ENCODE assay signal across 14 cellular contexts in genomic region chr3:114242947-114243346, GRCh38. TPM values are rescaled to one million over a fixed set of nuclear protein-coding genes. Genes with fewer than 3 reads are reported as not detected.
DNase-seq lines count a peak whose midpoint lies in the region; ATAC-seq, FAIRE-seq and TF ChIP-seq lines count a peak whose summit lies in the region.
"Had no signal": no experiment of that assay in that cellular context is flagged by ENCODE, and none has a peak within 500 bp of the region (broad histone marks: within the 10 kb centered on the region; RNA-seq: fewer than 3 reads in every experiment).

No MANE protein-coding gene starts in this region.

- peak; percentile 89 for FAIRE-seq in GM19239 (lab: Jason Lieb, UNC)

- peaks cover 0 to 11% of the 10 kb centered on the region in 2 donors for H3K9me3 ChIP-seq in right atrium auricular region

- no peaks in the 10 kb centered on the region for H3K36me3 ChIP-seq in right atrium auricular region

- no peaks in the 10 kb centered on the region for H3K4me1 ChIP-seq in right atrium auricular region

- no peak overlapping the region for H3K4me3 ChIP-seq in right atrium auricular region
- H3K4me3 ChIP-seq: SK-N-MC had no signal

- DNase-seq in GM13976 (ENCODE audit: low spot score) (peak; percentile 55), GM19239 (ENCODE audit: insufficient read length, low spot score) (peak; percentile 36), right atrium auricular region (ENCODE audit: low spot score) (no peak), NCI-H2029 (lab: John Stamatoyannopoulos, UW) (no peak), COLO829 (ENCODE audit: low spot score) (no peak)
- no peak for DNase-seq in NK-92 treated with Interleukin-12 subunit alpha and Interleukin-12 subunit beta, amount 100 ng/mL, for 24 hours (lab: John Stamatoyannopoulos, UW)
- DNase-seq: activated CD8-positive, alpha-beta memory T cell treated with anti-CD3 and anti-CD28 coated beads, Interleukin-2, amount 50 U/mL, for 4 hours; mammary epithelial cell; NCI-H446 treated with DMSO at 0.1 percent for 48 hours had no signal

- in situ Hi-C loops in GM13976 (cut with MboI; ENCODE audit: low sequenced_read_pairs, unreplicated experiment) = no loop called here

- TF ChIP-seq CTCF in GM13976 (IDR thresholded peaks at IDR 0.05; ENCODE audit: borderline replicate concordance, control extremely low read depth, extremely low read depth, insufficient read depth, missing control alignments) (no peak), right atrium auricular region (IDR thresholded peaks at IDR 0.05) (no peak)

- H3K27ac ChIP-seq in right atrium auricular region = no peak overlapping the region
- H3K27ac ChIP-seq: C4-2B, KMS-11, SK-N-MC had no signal

- no peaks in the 10 kb centered on the region for H3K27me3 ChIP-seq in right atrium auricular region

- ATAC-seq in HG02763 (IDR thresholded peaks at IDR 0.05; ENCODE audit: unreplicated experiment) (peak; percentile 89), HG03521 (IDR thresholded peaks at IDR 0.05; ENCODE audit: unreplicated experiment) (peak; percentile 90)

RNA-seq across cellular contexts. Expression of gene ZNF80, which starts 5.6 kb away (rescaled TPM):
- not detected for total RNA-seq in right atrium auricular region
- total RNA-seq: mammary epithelial cell had no signal

RNA-seq across cellular contexts. Expression of gene TIGIT, which starts 50.9 kb away (rescaled TPM):
- under 1 TPM in 1 of 2 donors, not detected in 1; 0.67 TPM for total RNA-seq in right atrium auricular region
- total RNA-seq: mammary epithelial cell had no signal

Comparison
In these comparisons a context has a peak if more than half of its experiments do, and no peak if none do; other contexts are left out.
1. DNase-seq: peak in GM13976 (single experiment) and GM19239 (single experiment); none in NK-92 treated with Interleukin-12 subunit alpha and Interleukin-12 subunit beta, amount 100 ng/mL, for 24 hours (single experiment), right atrium auricular region (single experiment), NCI-H2029 (single experiment) and COLO829 (single experiment).